ENCODE assay signal across 9 cellular contexts in the genomic region with DNA sequence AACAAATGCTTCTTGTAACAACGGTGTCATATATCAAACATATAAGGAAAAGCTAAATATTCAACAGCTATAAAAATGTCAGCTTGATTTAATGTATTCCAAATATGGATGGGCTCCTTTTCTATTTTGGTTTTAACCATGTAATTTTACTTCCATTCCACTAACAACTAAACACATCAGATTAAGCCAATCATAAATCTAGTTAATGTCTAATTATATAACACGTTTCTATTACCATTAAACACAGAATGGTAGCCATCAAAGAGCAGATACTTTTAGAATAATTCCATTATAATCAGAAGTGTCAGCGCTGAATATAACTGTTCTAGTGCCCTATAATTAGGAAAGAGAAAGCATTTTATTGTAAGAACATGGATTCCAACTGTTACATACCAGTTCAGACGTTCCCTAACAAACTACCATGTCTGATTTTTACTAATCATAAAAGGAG. TPM values are rescaled to one million over a fixed set of nuclear protein-coding genes. Genes with fewer than 3 reads are reported as not detected.
DNase-seq lines count a peak whose midpoint lies in the region; ATAC-seq, FAIRE-seq and TF ChIP-seq lines count a peak whose summit lies in the region.
"Had no signal": no experiment of that assay in that cellular context is flagged by ENCODE, and none has a peak within 500 bp of the region (broad histone marks: within the 10 kb centered on the region; RNA-seq: fewer than 3 reads in every experiment).

No MANE protein-coding gene starts in this region.

- H3K9ac ChIP-seq in BLaER1, result no peak overlapping the region
- peak overlapping the region; percentile 6 for H3K9ac ChIP-seq in mesenchymal stem cell (ENCODE audit: low read length)

- H3K27ac ChIP-seq in BLaER1 (no peak overlapping the region), mesenchymal stem cell (ENCODE audit: low read length, poor library complexity, severe bottlenecking) (no peak overlapping the region)

- no peak overlapping the region for H2AK5ac ChIP-seq in mesenchymal stem cell (ENCODE audit: low read length, severe bottlenecking)

- peaks cover 60 to 90% (median 71%) of the 10 kb centered on the region in 3 donors for H3K4me1 Mint-ChIP-seq in T-cell
- peaks cover 30% of the 10 kb centered on the region for H3K4me1 Mint-ChIP-seq in chondrocyte (ENCODE audit: low read depth)

- no peak overlapping the region for H2AFZ ChIP-seq in mesenchymal stem cell (ENCODE audit: low read depth, low read length)

- H3K27ac Mint-ChIP-seq in T-cell (peak overlapping the region; percentile 93 to 95), chondrocyte (ENCODE audit: unreplicated experiment) (no peak overlapping the region)

- no peaks in the 10 kb centered on the region for H4K20me1 ChIP-seq in BLaER1

- H3K36me3 ChIP-seq in BLaER1 (peaks cover 23% of the 10 kb centered on the region), mesenchymal stem cell (ENCODE audit: control insufficient read depth in 1 of 2, insufficient read depth in 2 of 2, low read depth in 1 of 2, low read length in 2 of 2) (peaks cover 0 to 2% of the 10 kb centered on the region in 2 experiments)

- H3K4me3 ChIP-seq in BLaER1 (no peak overlapping the region), mesenchymal stem cell (ENCODE audit: insufficient read depth in 1 of 2, low read depth in 1 of 2, low read length in 2 of 2) (peak overlapping the region in 1 of 2 experiments; percentile 40)

- H3K4me2 ChIP-seq in BLaER1 (peak overlapping the region; percentile 45; the same call in 1 of the 2 replicates), mesenchymal stem cell (ENCODE audit: low read length, poor library complexity, severe bottlenecking) (no peak overlapping the region)

- H4K8ac ChIP-seq in mesenchymal stem cell (ENCODE audit: low read length), result no peak overlapping the region

- H4K91ac ChIP-seq in mesenchymal stem cell (ENCODE audit: low read length), result no peak overlapping the region

- intact Hi-C loops in Right ventricle myocardium superior (cut with DNase I), result no loop called here

- H3K9me3 Mint-ChIP-seq in T-cell, result no peaks in the 10 kb centered on the region
- H3K9me3 Mint-ChIP-seq in chondrocyte (ENCODE audit: low read depth), result no peaks in the 10 kb centered on the region

- H3K4me3 Mint-ChIP-seq in T-cell, result peak overlapping the region; percentile 80 to 86 (median 82)
- no peak overlapping the region for H3K4me3 Mint-ChIP-seq in chondrocyte (ENCODE audit: unreplicated experiment)

- H3K4ac ChIP-seq in mesenchymal stem cell (ENCODE audit: low read depth in 1 of 2, low read length in 2 of 2), result no peak overlapping the region

- no peak overlapping the region for H2BK15ac ChIP-seq in mesenchymal stem cell (ENCODE audit: low read depth, poor library complexity, severe bottlenecking)

- ATAC-seq in T-cell (replicated peaks in 1 of 4) (peak in 3 of 4 experiments; percentile 31 to 59 (median 44)), GM19395 (IDR thresholded peaks at IDR 0.05; ENCODE audit: unreplicated experiment) (no peak), Right ventricle myocardium superior (ENCODE audit: poor library complexity) (no peak)

- DNase-seq in GM19239 (ENCODE audit: insufficient read length, low spot score) (no peak), T-cell (no peak), mesenchymal stem cell (no peak), chondrocyte (ENCODE audit: low spot score) (no peak), kidney glomerular epithelial cell (lab: John Stamatoyannopoulos, UW) (no peak), Right ventricle myocardium superior (no peak)
- DNase-seq: NCI-H524 treated with DMSO at 0.1 percent for 48 hours had no signal

- CTCF ChIA-PET in T-cell (lab: Charles Lee), result interaction anchor here (0.7 to 1.4 kb wide), 4 partner anchors 8 to 694 kb away, joined by 3 to 7 read pairs (median 4); a partner anchor contains a TSS

- H3K27me3 Mint-ChIP-seq in T-cell, result no peaks in the 10 kb centered on the region
- no peaks in the 10 kb centered on the region for H3K27me3 Mint-ChIP-seq in chondrocyte (ENCODE audit: low read depth)

- POLR2A ChIA-PET in T-cell (lab: Charles Lee), result interaction anchor here in 1 of 2 donors (0.5 to 0.6 kb wide), 2 partner anchors 34 to 98 kb away, joined by 3 to 5 read pairs; no protein-coding TSS in a partner anchor

- H3K4me1 ChIP-seq in BLaER1, result peaks cover 13% of the 10 kb centered on the region
- no peaks in the 10 kb centered on the region for H3K4me1 ChIP-seq in mesenchymal stem cell (ENCODE audit: control insufficient read depth, insufficient read depth, low read depth, low read length)

- H3K27me3 ChIP-seq in BLaER1, result no peaks in the 10 kb centered on the region
- no peaks in the 10 kb centered on the region for H3K27me3 ChIP-seq in mesenchymal stem cell (ENCODE audit: control insufficient read depth in 1 of 2, insufficient read depth in 1 of 2, low read length in 2 of 2)

- H3K9me3 ChIP-seq in BLaER1 (no peaks in the 10 kb centered on the region), mesenchymal stem cell (ENCODE audit: control insufficient read depth, low read length) (no peaks in the 10 kb centered on the region)

- peaks cover 25% of the 10 kb centered on the region for H3K36me3 Mint-ChIP-seq in T-cell
- H3K36me3 Mint-ChIP-seq in chondrocyte (ENCODE audit: low read depth), result peaks cover 2% of the 10 kb centered on the region

- no peak overlapping the region for H3K18ac ChIP-seq in mesenchymal stem cell (ENCODE audit: low read depth in 1 of 2, low read length in 2 of 2)

- peaks cover under 1% of the 10 kb centered on the region for H3K79me1 ChIP-seq in mesenchymal stem cell (replicated peaks; ENCODE audit: low read length, poor library complexity, severe bottlenecking)

- WGBS in mesenchymal stem cell, result no CpG with 5 or more reads among the region's 4 CpGs

- no peak overlapping the region for H3K14ac ChIP-seq in mesenchymal stem cell (ENCODE audit: low read length in 2 of 2)

- no peak overlapping the region for H2BK12ac ChIP-seq in mesenchymal stem cell (ENCODE audit: low read length in 2 of 2)

- no peak overlapping the region for H2BK120ac ChIP-seq in mesenchymal stem cell (ENCODE audit: low read depth, low read length)

- H3K23ac ChIP-seq in mesenchymal stem cell (ENCODE audit: low read length in 2 of 2), result no peak overlapping the region

- peak; percentile 4 for FAIRE-seq in GM19239 (lab: Jason Lieb, UNC)

- TF ChIP-seq CTCF in chondrocyte (IDR thresholded peaks at IDR 0.05), result no peak

- no peak overlapping the region for H2BK5ac ChIP-seq in mesenchymal stem cell (ENCODE audit: low read depth, low read length, poor library complexity, severe bottlenecking)

RNA-seq across cellular contexts. Expression of a gene that starts 10.0 kb away (rescaled TPM):
- total RNA-seq in T-cell (10 to 100 TPM; 29.9 to 56.1 (median 38.1) TPM), chondrocyte (42.4 to 61.6 TPM (median 45.8 TPM) in 3 replicates), Right ventricle myocardium superior (133 TPM)
- 98.2 TPM for polyA plus RNA-seq in mesenchymal stem cell (2013, experiment 1 of 2)
- polyA plus RNA-seq in mesenchymal stem cell (2013, experiment 2 of 2), result 95.5 TPM

RNA-seq across cellular contexts. Expression of a gene that starts 10.3 kb away (rescaled TPM):
- total RNA-seq in T-cell (1 to 10 TPM; 1.3 to 9.0 (median 2.8) TPM), chondrocyte (9.2 to 14.6 TPM (median 10.8 TPM) in 3 replicates), Right ventricle myocardium superior (8.7 TPM)
- 14.6 TPM for polyA plus RNA-seq in mesenchymal stem cell (2013, experiment 1 of 2)
- 10.3 TPM for polyA plus RNA-seq in mesenchymal stem cell (2013, experiment 2 of 2)

RNA-seq across cellular contexts. Expression of a gene that starts 38.9 kb away (rescaled TPM):
- 10 to 100 TPM; 30.2 to 36.2 (median 31.8) TPM for total RNA-seq in T-cell
- 29.0 TPM for polyA plus RNA-seq in mesenchymal stem cell (2013, experiment 1 of 2)
- 29.6 TPM for polyA plus RNA-seq in mesenchymal stem cell (2013, experiment 2 of 2)
- 27.9 to 34.5 TPM (median 34.4 TPM) in 3 replicates for total RNA-seq in chondrocyte
- total RNA-seq in Right ventricle myocardium superior, result 20.5 TPM

Comparison
In these comparisons a context has a peak if more than half of its experiments do, and no peak if none do; other contexts are left out.
1. ATAC-seq: peak in T-cell (3 of 4); none in GM19395 (single experiment) and Right ventricle myocardium superior (single experiment).